In genomic region chr1:202105571-202106339, GRCh38 we compare ENCODE assay signal across 1 cellular context.
TF ChIP-seq lines count a peak whose summit lies in the region.

No MANE protein-coding gene starts in this region.

TF ChIP-seq in SK-N-SH, 30 proteins besides CTCF, POLR2A, EP300 and RAD21:
- TF ChIP-seq TAF1 (IDR thresholded peaks at IDR 0.05; ENCODE audit: borderline replicate concordance, low read depth, low read length): no peak
- no peak for TF ChIP-seq RCOR1 (IDR thresholded peaks at IDR 0.05; ENCODE audit: low read length)
- TF ChIP-seq GATA2 (CRISPR knock-in tag; IDR thresholded peaks at IDR 0.05): no peak
- no peak for TF ChIP-seq MAX (IDR thresholded peaks at IDR 0.05; ENCODE audit: low read depth)
- no peak for TF ChIP-seq MXI1 (IDR thresholded peaks at IDR 0.05; ENCODE audit: low read depth, low read length)
- TF ChIP-seq FOSL2 (IDR thresholded peaks at IDR 0.05; ENCODE audit: borderline replicate concordance, low read depth): no peak
- TF ChIP-seq, protein P1, sequence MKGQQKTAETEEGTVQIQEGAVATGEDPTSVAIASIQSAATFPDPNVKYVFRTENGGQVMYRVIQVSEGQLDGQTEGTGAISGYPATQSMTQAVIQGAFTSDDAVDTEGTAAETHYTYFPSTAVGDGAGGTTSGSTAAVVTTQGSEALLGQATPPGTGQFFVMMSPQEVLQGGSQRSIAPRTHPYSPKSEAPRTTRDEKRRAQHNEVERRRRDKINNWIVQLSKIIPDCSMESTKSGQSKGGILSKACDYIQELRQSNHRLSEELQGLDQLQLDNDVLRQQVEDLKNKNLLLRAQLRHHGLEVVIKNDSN (IDR thresholded peaks at IDR 0.05; ENCODE audit: borderline replicate concordance, low read depth): no peak
- TF ChIP-seq, protein P2, sequence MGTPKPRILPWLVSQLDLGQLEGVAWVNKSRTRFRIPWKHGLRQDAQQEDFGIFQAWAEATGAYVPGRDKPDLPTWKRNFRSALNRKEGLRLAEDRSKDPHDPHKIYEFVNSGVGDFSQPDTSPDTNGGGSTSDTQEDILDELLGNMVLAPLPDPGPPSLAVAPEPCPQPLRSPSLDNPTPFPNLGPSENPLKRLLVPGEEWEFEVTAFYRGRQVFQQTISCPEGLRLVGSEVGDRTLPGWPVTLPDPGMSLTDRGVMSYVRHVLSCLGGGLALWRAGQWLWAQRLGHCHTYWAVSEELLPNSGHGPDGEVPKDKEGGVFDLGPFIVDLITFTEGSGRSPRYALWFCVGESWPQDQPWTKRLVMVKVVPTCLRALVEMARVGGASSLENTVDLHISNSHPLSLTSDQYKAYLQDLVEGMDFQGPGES (IDR thresholded peaks at IDR 0.05; ENCODE audit: low read depth, low read length): no peak
- TF ChIP-seq, protein P3, sequence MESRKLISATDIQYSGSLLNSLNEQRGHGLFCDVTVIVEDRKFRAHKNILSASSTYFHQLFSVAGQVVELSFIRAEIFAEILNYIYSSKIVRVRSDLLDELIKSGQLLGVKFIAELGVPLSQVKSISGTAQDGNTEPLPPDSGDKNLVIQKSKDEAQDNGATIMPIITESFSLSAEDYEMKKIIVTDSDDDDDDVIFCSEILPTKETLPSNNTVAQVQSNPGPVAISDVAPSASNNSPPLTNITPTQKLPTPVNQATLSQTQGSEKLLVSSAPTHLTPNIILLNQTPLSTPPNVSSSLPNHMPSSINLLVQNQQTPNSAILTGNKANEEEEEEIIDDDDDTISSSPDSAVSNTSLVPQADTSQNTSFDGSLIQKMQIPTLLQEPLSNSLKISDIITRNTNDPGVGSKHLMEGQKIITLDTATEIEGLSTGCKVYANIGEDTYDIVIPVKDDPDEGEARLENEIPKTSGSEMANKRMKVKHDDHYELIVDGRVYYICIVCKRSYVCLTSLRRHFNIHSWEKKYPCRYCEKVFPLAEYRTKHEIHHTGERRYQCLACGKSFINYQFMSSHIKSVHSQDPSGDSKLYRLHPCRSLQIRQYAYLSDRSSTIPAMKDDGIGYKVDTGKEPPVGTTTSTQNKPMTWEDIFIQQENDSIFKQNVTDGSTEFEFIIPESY (IDR thresholded peaks at IDR 0.05; ENCODE audit: borderline replicate concordance, low read depth): no peak
- TF ChIP-seq ELF1 (IDR thresholded peaks at IDR 0.05): no peak
- no peak for TF ChIP-seq TCF12 (IDR thresholded peaks at IDR 0.05)
- TF ChIP-seq MEF2A (IDR thresholded peaks at IDR 0.05; ENCODE audit: borderline replicate concordance, low read depth): no peak
- no peak for TF ChIP-seq FOXJ3 (CRISPR knock-in tag; IDR thresholded peaks at IDR 0.05)
- no peak for TF ChIP-seq GABPA (IDR thresholded peaks at IDR 0.05; ENCODE audit: low read depth)
- TF ChIP-seq SIN3A (IDR thresholded peaks at IDR 0.05; ENCODE audit: borderline replicate concordance, low read depth, low read length): no peak
- TF ChIP-seq RFX5 (IDR thresholded peaks at IDR 0.05; ENCODE audit: low read length): no peak
- TF ChIP-seq NRF1 (IDR thresholded peaks at IDR 0.05; ENCODE audit: low read depth, low read length): no peak
